34 cellular contexts compared by ENCODE assay signal in the genomic region with DNA sequence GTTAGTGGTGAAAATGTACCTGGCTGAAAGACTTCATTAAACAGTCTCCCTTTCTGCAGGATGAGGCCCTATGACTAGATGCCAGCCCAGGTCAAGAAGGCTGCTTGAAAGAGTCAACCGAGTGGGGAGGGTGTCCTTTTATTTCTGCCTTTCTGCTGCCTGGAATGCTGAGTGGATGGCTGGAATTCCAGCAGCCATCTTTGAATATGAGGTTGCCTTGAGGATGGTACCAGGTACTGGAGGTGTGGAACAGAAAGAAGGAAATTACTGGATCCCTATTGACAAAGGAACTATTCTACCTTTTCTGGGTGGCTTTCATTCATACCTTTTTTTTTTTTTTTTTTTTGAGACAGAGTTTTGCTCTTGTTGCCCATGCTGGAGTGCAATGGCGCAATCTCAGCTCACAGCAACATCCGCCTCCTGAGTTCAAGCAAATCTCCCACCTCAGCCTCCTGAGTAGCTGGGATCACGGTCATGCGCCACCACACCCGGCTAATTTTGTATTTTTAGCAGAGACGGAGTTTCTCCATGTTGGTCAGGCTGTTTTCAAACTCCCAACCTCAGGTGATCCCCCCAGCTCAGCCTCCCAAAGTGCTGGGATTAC.
"Had no signal": no experiment of that assay in that cellular context is flagged by ENCODE, and none has a peak within 500 bp of the region (broad histone marks: within the 10 kb centered on the region; RNA-seq: fewer than 3 reads in every experiment).

No MANE protein-coding gene starts in this region.

- H3K4me1 ChIP-seq: ascending aorta, breast epithelium, colonic mucosa, esophagus muscularis mucosa, foreskin keratinocyte, gastrocnemius medialis, heart left ventricle had no signal

- H3K9me3 Mint-ChIP-seq: activated CD4-positive, alpha-beta memory T cell treated with anti-CD3 and anti-CD28 coated beads, Interleukin-2, amount 10 ng/mL, durations not matched to agents 7 days and 5 days; activated T-helper 17 cell treated with anti-CD3 and anti-CD28 coated beads, Interleukin-2, amount 50 U/mL, for 72 hours; dendritic cell treated with granulocyte-macrophage colony-stimulating factor and Interleukin-4, amounts not matched to agents 40 ng/mL and 50 ng/mL, for 4 days; effector memory CD8-positive, alpha-beta T cell had no signal

- H3K4me1 Mint-ChIP-seq: activated CD4-positive, alpha-beta memory T cell treated with anti-CD3 and anti-CD28 coated beads, Interleukin-2, amount 10 ng/mL, durations not matched to agents 7 days and 5 days; activated CD4-positive, alpha-beta T cell treated with anti-CD3 and anti-CD28 coated beads, Interleukin-2, amount 10 ng/mL, durations not matched to agents 7 days and 5 days; brain; WTC11 had no signal

- H3K9me3 ChIP-seq: ascending aorta, breast epithelium, colonic mucosa, esophagus muscularis mucosa, gastrocnemius medialis had no signal

- FAIRE-seq: TTC549 had no signal

- H3K36me3 ChIP-seq: ascending aorta, breast epithelium, cardiac muscle cell, colonic mucosa, esophagus muscularis mucosa, gastrocnemius medialis, heart left ventricle had no signal

- H3K27me3 ChIP-seq: ascending aorta, breast epithelium, colonic mucosa, dorsolateral prefrontal cortex had no signal

- ATAC-seq: activated T-cell treated with anti-CD3 and anti-CD28 coated beads, Interleukin-2, amount 50 U/mL, for 4 hours; activated T-helper 17 cell treated with anti-CD3 and anti-CD28 coated beads, Interleukin-2, amount 50 U/mL, for 72 hours; effector memory CD8-positive, alpha-beta T cell; foreskin keratinocyte; gastrocnemius medialis; heart left ventricle; WTC11 had no signal

- DNase-seq: activated CD4-positive, alpha-beta memory T cell treated with anti-CD3 and anti-CD28 coated beads, Interleukin-2, amount 10 ng/mL, durations not matched to agents 7 days and 5 days; activated CD4-positive, alpha-beta T cell treated with anti-CD3 and anti-CD28 coated beads for 1 hour; activated CD4-positive, alpha-beta T cell treated with anti-CD3 and anti-CD28 coated beads for 4 hours; activated CD4-positive, alpha-beta T cell treated with anti-CD3 and anti-CD28 coated beads, Interleukin-2, amount 10 ng/mL, durations not matched to agents 7 days and 5 days; activated CD4-positive, alpha-beta T cell treated with anti-CD3 and anti-CD28 coated beads, Interleukin-2, amount 50 U/mL, for 4 hours; activated CD8-positive, alpha-beta memory T cell treated with anti-CD3 and anti-CD28 coated beads for 24 hours; activated effector memory CD4-positive, alpha-beta T cell treated with Interleukin-2 at 50 U/mL for 16 hours; activated gamma-delta T cell treated with Interleukin-2 at 50 U/mL for 16 hours; activated naive CD4-positive, alpha-beta T cell treated with anti-CD3 and anti-CD28 coated beads, Interleukin-2, amount 50 U/mL, for 16 hours; activated naive CD4-positive, alpha-beta T cell treated with Interleukin-2 at 50 U/mL for 16 hours; activated T-cell treated with anti-CD3 and anti-CD28 coated beads, Interleukin-2, amount 50 U/mL, for 4 hours; central memory CD4-positive, alpha-beta T cell; cerebellar nuclear complex; colonic mucosa; effector CD4-positive, alpha-beta T cell; effector memory CD8-positive, alpha-beta T cell; erythroblast; foreskin keratinocyte; gastrocnemius medialis; glutamatergic neuron; heart left ventricle; T-helper 2 cell had no signal

- H3K36me3 Mint-ChIP-seq: activated naive CD8-positive, alpha-beta T cell; brain; WTC11 had no signal

- H3K4me3 Mint-ChIP-seq: activated CD4-positive, alpha-beta memory T cell treated with anti-CD3 and anti-CD28 coated beads, Interleukin-2, amount 10 ng/mL, durations not matched to agents 7 days and 5 days; activated CD4-positive, alpha-beta T cell treated with anti-CD3 and anti-CD28 coated beads, Interleukin-2, amount 10 ng/mL, durations not matched to agents 7 days and 5 days; activated naive CD8-positive, alpha-beta T cell; activated T-cell treated with anti-CD3 and anti-CD28 coated beads, Interleukin-2, amount 50 U/mL, for 4 hours; activated T-helper 17 cell treated with anti-CD3 and anti-CD28 coated beads, Interleukin-2, amount 50 U/mL, for 72 hours; dendritic cell treated with granulocyte-macrophage colony-stimulating factor and Interleukin-4, amounts not matched to agents 40 ng/mL and 50 ng/mL, for 4 days; effector memory CD8-positive, alpha-beta T cell; WTC11 had no signal

- H3K27ac Mint-ChIP-seq: activated CD4-positive, alpha-beta memory T cell treated with anti-CD3 and anti-CD28 coated beads, Interleukin-2, amount 10 ng/mL, durations not matched to agents 7 days and 5 days; activated CD4-positive, alpha-beta T cell treated with anti-CD3 and anti-CD28 coated beads, Interleukin-2, amount 10 ng/mL, durations not matched to agents 7 days and 5 days; activated naive CD8-positive, alpha-beta T cell; activated T-helper 17 cell treated with anti-CD3 and anti-CD28 coated beads, Interleukin-2, amount 50 U/mL, for 72 hours; brain; dendritic cell treated with granulocyte-macrophage colony-stimulating factor and Interleukin-4, amounts not matched to agents 40 ng/mL and 50 ng/mL, for 4 days; effector memory CD8-positive, alpha-beta T cell; WTC11 had no signal

- H3K4me3 ChIP-seq: ascending aorta, breast epithelium, cardiac muscle cell, colonic mucosa, dorsolateral prefrontal cortex, esophagus muscularis mucosa, gastrocnemius medialis, heart left ventricle had no signal

- H3K27ac ChIP-seq: ascending aorta, breast epithelium, cardiac muscle cell, colonic mucosa, dorsolateral prefrontal cortex, esophagus muscularis mucosa, foreskin keratinocyte, gastrocnemius medialis, heart left ventricle, VCaP had no signal
